In the genomic region with DNA sequence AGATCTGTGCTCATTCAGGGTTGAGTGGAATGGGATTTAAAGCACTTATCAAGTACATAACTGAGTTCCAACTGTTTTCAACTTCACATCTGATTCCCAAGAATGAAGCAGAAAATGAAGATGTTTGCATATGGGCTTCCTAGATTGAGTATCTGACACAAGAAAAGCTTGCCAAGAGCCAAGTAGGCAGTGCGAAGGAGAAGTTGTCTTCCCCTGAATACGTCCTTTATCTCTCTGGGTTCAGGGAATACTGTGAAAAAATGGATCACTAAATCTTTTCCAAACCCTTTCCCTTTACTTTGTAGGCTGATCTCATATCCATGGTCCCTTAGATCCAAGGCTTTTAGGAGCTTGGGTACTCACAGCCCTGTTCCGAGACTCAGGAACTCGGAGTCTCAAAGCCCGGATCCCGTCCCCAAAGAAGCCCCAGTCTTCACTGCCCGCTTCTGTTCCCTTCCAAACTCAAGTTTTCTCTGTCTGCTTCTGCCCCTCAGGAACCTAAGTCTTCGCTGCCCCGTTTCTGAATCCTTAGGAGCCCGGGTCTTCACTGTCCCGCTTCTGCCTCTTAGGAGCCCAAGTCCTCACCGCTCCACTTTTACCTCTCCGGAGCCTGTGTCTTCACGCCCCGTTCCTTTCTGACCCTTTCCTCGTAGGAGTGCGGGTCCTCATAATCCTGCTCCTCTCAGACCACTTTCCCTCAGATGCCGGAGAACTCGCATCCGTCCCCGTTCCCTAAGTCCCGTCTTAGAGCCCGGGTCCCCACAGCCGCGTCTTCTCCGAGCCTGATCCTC, we compare ENCODE assay signal across 1 cellular context.
TF ChIP-seq lines count a peak whose summit lies in the region.

No MANE protein-coding gene starts in this region.

TF ChIP-seq in A549, 52 proteins besides CTCF, POLR2A, EP300 and RAD21 (continued from another document):
- TF ChIP-seq CBX2 (IDR thresholded peaks at IDR 0.05; ENCODE audit: borderline replicate concordance, low read depth) (no peak), HOXB13 (CRISPR knock-in tag; IDR thresholded peaks at IDR 0.05; ENCODE audit: low read depth) (no peak)
